15 cellular contexts compared by ENCODE assay signal in genomic region chr19:45860359-45861259, GRCh38. TPM values are rescaled to one million over a fixed set of nuclear protein-coding genes. Genes with fewer than 3 reads are reported as not detected.
DNase-seq lines count a peak whose midpoint lies in the region; ATAC-seq and TF ChIP-seq lines count a peak whose summit lies in the region.
"Had no signal": no experiment of that assay in that cellular context is flagged by ENCODE, and none has a peak within 500 bp of the region (broad histone marks: within the 10 kb centered on the region; RNA-seq: fewer than 3 reads in every experiment).

No MANE protein-coding gene starts in this region.

- DNase-seq in activated T-cell treated with anti-CD3 and anti-CD28 coated beads, Interleukin-2, amount 50 U/mL, for 72 hours: no peak
- no peak for DNase-seq in activated T-cell treated with anti-CD3 and anti-CD28 coated beads, Interleukin-2, amount 50 U/mL, for 1 hour
- peak; percentile 8 for DNase-seq in PC-3
- no peak for DNase-seq in endothelial cell (ENCODE audit: low spot score)
- DNase-seq in stimulated activated effector memory CD8-positive, alpha-beta T cell treated with anti-CD3 and anti-CD28 coated beads, Interleukin-12 subunit alpha, Interleukin-12 subunit beta, amount 100 ng/mL, for 72 hours (ENCODE audit: low spot score in 2 of 2): no peak
- DNase-seq in left ventricle myocardium inferior: no peak
- DNase-seq in HUDEP-2 (lab: John Stamatoyannopoulos, UW; ENCODE audit: unreplicated experiment in 76 of 76): no peak
- no peak for DNase-seq in stimulated activated CD4-positive, alpha-beta T cell treated with anti-CD3 and anti-CD28 coated beads, Interleukin-4, amount 100 ng/mL, for 4 hours
- DNase-seq: adrenal gland; DMS79; NCI-H2081 treated with DMSO at 0.1 percent for 48 hours; stimulated activated CD4-positive, alpha-beta T cell treated with anti-CD3 and anti-CD28 coated beads, Interleukin-1b, Interleukin-23, amount 100 ng/mL, for 48 hours had no signal

- H3K9me3 ChIP-seq in PC-3 (ENCODE audit: low read length): no peaks in the 10 kb centered on the region
- H3K9me3 ChIP-seq in left ventricle myocardium inferior (replicated peaks): no peaks in the 10 kb centered on the region
- H3K9me3 ChIP-seq: adrenal gland had no signal

- H3K9me3 Mint-ChIP-seq in activated T-cell treated with anti-CD3 and anti-CD28 coated beads, Interleukin-2, amount 50 U/mL, for 72 hours: no peaks in the 10 kb centered on the region
- no peaks in the 10 kb centered on the region for H3K9me3 Mint-ChIP-seq in endothelial cell (ENCODE audit: unreplicated experiment)
- H3K9me3 Mint-ChIP-seq in stimulated activated effector memory CD8-positive, alpha-beta T cell treated with anti-CD3 and anti-CD28 coated beads, Interleukin-12 subunit alpha, Interleukin-12 subunit beta, amount 100 ng/mL, for 72 hours: no peaks in the 10 kb centered on the region

- no peaks in the 10 kb centered on the region for H3K9me2 ChIP-seq in PC-3 (replicated peaks; ENCODE audit: low read length)

- H3K4me1 ChIP-seq in PC-3 (ENCODE audit: insufficient read depth, low read length): no peaks in the 10 kb centered on the region
- peaks cover 38% of the 10 kb centered on the region for H3K4me1 ChIP-seq in left ventricle myocardium inferior

- CTCF ChIA-PET in PC-3 (lab: Charles Lee): interaction anchor here (0.7 kb wide), 1 partner anchor 9 kb away, joined by 4 read pairs; no protein-coding TSS in a partner anchor

- peaks cover 20% of the 10 kb centered on the region for H3K27me3 Mint-ChIP-seq in activated T-cell treated with anti-CD3 and anti-CD28 coated beads, Interleukin-2, amount 50 U/mL, for 72 hours (ENCODE audit: low read depth)
- peaks cover 7% of the 10 kb centered on the region for H3K27me3 Mint-ChIP-seq in endothelial cell (ENCODE audit: unreplicated experiment)

- H3K4me2 ChIP-seq in PC-3 (ENCODE audit: low read length): no peak overlapping the region

- POLR2A ChIA-PET in PC-3 (lab: Charles Lee; ENCODE audit: unreplicated experiment): no interaction called here

- H3K4me1 Mint-ChIP-seq in activated T-cell treated with anti-CD3 and anti-CD28 coated beads, Interleukin-2, amount 50 U/mL, for 72 hours (ENCODE audit: low read depth): peaks cover 50% of the 10 kb centered on the region
- H3K4me1 Mint-ChIP-seq in endothelial cell (ENCODE audit: unreplicated experiment): peaks cover 14% of the 10 kb centered on the region
- H3K4me1 Mint-ChIP-seq in stimulated activated effector memory CD8-positive, alpha-beta T cell treated with anti-CD3 and anti-CD28 coated beads, Interleukin-12 subunit alpha, Interleukin-12 subunit beta, amount 100 ng/mL, for 72 hours: peaks cover 47% of the 10 kb centered on the region

- intact Hi-C loops in PC-3 (cut with micrococcal nuclease) (no loop called here), left ventricle myocardium inferior (cut with micrococcal nuclease) (no loop called here)

- H3K36me3 Mint-ChIP-seq in activated T-cell treated with anti-CD3 and anti-CD28 coated beads, Interleukin-2, amount 50 U/mL, for 72 hours (ENCODE audit: insufficient read depth in 2 of 2): peaks cover 9 to 17% of the 10 kb centered on the region in 2 donors
- peaks cover 16% of the 10 kb centered on the region for H3K36me3 Mint-ChIP-seq in endothelial cell (ENCODE audit: low read depth, unreplicated experiment)
- H3K36me3 Mint-ChIP-seq in stimulated activated effector memory CD8-positive, alpha-beta T cell treated with anti-CD3 and anti-CD28 coated beads, Interleukin-12 subunit alpha, Interleukin-12 subunit beta, amount 100 ng/mL, for 72 hours: peaks cover 84% of the 10 kb centered on the region

- H3K27me3 ChIP-seq in PC-3 (ENCODE audit: low read length) (peaks cover 13% of the 10 kb centered on the region), left ventricle myocardium inferior (ENCODE audit: low read depth) (peaks cover 22% of the 10 kb centered on the region)

- peaks cover 2% of the 10 kb centered on the region; the same call in 1 of the 2 replicates for H3K36me3 ChIP-seq in PC-3 (ENCODE audit: low read depth, low read length)
- peaks cover 34% of the 10 kb centered on the region for H3K36me3 ChIP-seq in left ventricle myocardium inferior

- H3K4me3 ChIP-seq in PC-3 (ENCODE audit: low read length): no peak overlapping the region
- H3K4me3 ChIP-seq in left ventricle myocardium inferior: no peak overlapping the region
- H3K4me3 ChIP-seq: adrenal gland had no signal

- no peak overlapping the region for H2AFZ ChIP-seq in PC-3 (ENCODE audit: low read length)

- no peak overlapping the region for H3K9ac ChIP-seq in PC-3 (ENCODE audit: low read length)

- TF ChIP-seq CTCF in PC-3 (conservative IDR thresholded peaks at IDR 0.05; ENCODE audit: low read depth, low read length): no peak
- TF ChIP-seq CTCF in endothelial cell (IDR thresholded peaks at IDR 0.05; ENCODE audit: unreplicated experiment): no peak
- TF ChIP-seq CTCF in left ventricle myocardium inferior (IDR thresholded peaks at IDR 0.05; ENCODE audit: borderline replicate concordance): no peak

- BruUV-seq in PC-3 (replicated peaks; lab: Mats Ljungman, UMichigan): no TSS peak

- ATAC-seq in activated T-cell treated with anti-CD3 and anti-CD28 coated beads, Interleukin-2, amount 50 U/mL, for 72 hours (replicated peaks in 1 of 2): no peak
- no peak for ATAC-seq in PC-3
- no peak for ATAC-seq in stimulated activated effector memory CD8-positive, alpha-beta T cell treated with anti-CD3 and anti-CD28 coated beads, Interleukin-12 subunit alpha, Interleukin-12 subunit beta, amount 100 ng/mL, for 72 hours
- ATAC-seq: SK-N-SH treated with all-trans-retinoic acid at 6 μM for 48 hours had no signal

- H3K79me2 ChIP-seq in PC-3 (ENCODE audit: low read length): peaks cover 29% of the 10 kb centered on the region

- H3K27ac ChIP-seq in PC-3 (ENCODE audit: low read length) (no peak overlapping the region), left ventricle myocardium inferior (replicated peaks) (no peak overlapping the region)
- H3K27ac ChIP-seq: adrenal gland had no signal

- no peaks in the 10 kb centered on the region for H4K20me1 ChIP-seq in PC-3 (ENCODE audit: low read length)

- H3K4me3 Mint-ChIP-seq in activated T-cell treated with anti-CD3 and anti-CD28 coated beads, Interleukin-2, amount 50 U/mL, for 72 hours: peak overlapping the region; percentile 41 to 99
- H3K4me3 Mint-ChIP-seq in endothelial cell (ENCODE audit: unreplicated experiment): peak overlapping the region; percentile 34
- H3K4me3 Mint-ChIP-seq in stimulated activated effector memory CD8-positive, alpha-beta T cell treated with anti-CD3 and anti-CD28 coated beads, Interleukin-12 subunit alpha, Interleukin-12 subunit beta, amount 100 ng/mL, for 72 hours: peak overlapping the region; percentile 94

- peak overlapping the region; percentile 80 for H3K27ac Mint-ChIP-seq in activated T-cell treated with anti-CD3 and anti-CD28 coated beads, Interleukin-2, amount 50 U/mL, for 72 hours
- no peak overlapping the region for H3K27ac Mint-ChIP-seq in endothelial cell (ENCODE audit: unreplicated experiment)
- H3K27ac Mint-ChIP-seq in stimulated activated effector memory CD8-positive, alpha-beta T cell treated with anti-CD3 and anti-CD28 coated beads, Interleukin-12 subunit alpha, Interleukin-12 subunit beta, amount 100 ng/mL, for 72 hours: no peak overlapping the region

- H3F3A ChIP-seq in PC-3 (ENCODE audit: low read length, unreplicated experiment): no peaks in the 10 kb centered on the region

RNA-seq across cellular contexts. Expression of gene SYMPK, which starts 2.3 kb away (rescaled TPM):
- 100 to 1,000 TPM in 1 of 2 donors, 10 to 100 TPM in 1; 95.5 to 112 TPM for total RNA-seq in activated T-cell treated with anti-CD3 and anti-CD28 coated beads, Interleukin-2, amount 50 U/mL, for 72 hours
- total RNA-seq in PC-3 (2014; rRNA removed): 36.6 and 67.3 TPM in 2 replicates
- total RNA-seq in endothelial cell (ENCODE audit: unreplicated experiment): 70.7 TPM
- 35.9 TPM for total RNA-seq in left ventricle myocardium inferior

RNA-seq across cellular contexts. Expression of gene FOXA3, which starts 3.5 kb away (rescaled TPM):
- 1 to 10 TPM in 1 of 2 donors, under 1 TPM in 1; 0.88 to 1.6 TPM for total RNA-seq in activated T-cell treated with anti-CD3 and anti-CD28 coated beads, Interleukin-2, amount 50 U/mL, for 72 hours
- total RNA-seq in PC-3 (2014; rRNA removed) (0.33 and 0.40 TPM in 2 replicates), endothelial cell (ENCODE audit: unreplicated experiment) (1.1 TPM), left ventricle myocardium inferior (not detected)
- total RNA-seq: adrenal gland, mesenteric fat pad, pulmonary artery endothelial cell had no signal

RNA-seq across cellular contexts. Expression of gene IRF2BP1, which starts 25.3 kb away (rescaled TPM):
- 10 to 100 TPM; 16.3 to 19.9 TPM for total RNA-seq in activated T-cell treated with anti-CD3 and anti-CD28 coated beads, Interleukin-2, amount 50 U/mL, for 72 hours
- 31.5 and 38.6 TPM in 2 replicates for total RNA-seq in PC-3 (2014; rRNA removed)
- 17.6 TPM for total RNA-seq in endothelial cell (ENCODE audit: unreplicated experiment)
- 18.5 TPM for total RNA-seq in left ventricle myocardium inferior

RNA-seq across cellular contexts. Expression of gene MYPOP, which starts 41.8 kb away (rescaled TPM):
- total RNA-seq in activated T-cell treated with anti-CD3 and anti-CD28 coated beads, Interleukin-2, amount 50 U/mL, for 72 hours: 10 to 100 TPM in 1 of 2 donors, 1 to 10 TPM in 1; 9.2 to 10.9 TPM
- total RNA-seq in PC-3 (2014; rRNA removed): 5.4 and 12.0 TPM in 2 replicates
- total RNA-seq in endothelial cell (ENCODE audit: unreplicated experiment): 9.0 TPM
- 16.2 TPM for total RNA-seq in left ventricle myocardium inferior

RNA-seq across cellular contexts. Expression of gene RSPH6A, which starts 45.5 kb away (rescaled TPM):
- total RNA-seq in activated T-cell treated with anti-CD3 and anti-CD28 coated beads, Interleukin-2, amount 50 U/mL, for 72 hours: under 1 TPM; 0.43 to 0.60 TPM
- total RNA-seq in PC-3 (2014; rRNA removed) (0.12 TPM in 1 of 2 replicates, not detected in the other), endothelial cell (ENCODE audit: unreplicated experiment) (0.28 TPM), left ventricle myocardium inferior (not detected)
- total RNA-seq: mesenteric fat pad had no signal

Comparison
In these comparisons a context has a peak if more than half of its experiments do, and no peak if none do; other contexts are left out.
1. H3K4me3 Mint-ChIP-seq: peak in every context shown above with its lines; median percentile 94 in stimulated activated effector memory CD8-positive, alpha-beta T cell treated with anti-CD3 and anti-CD28 coated beads, Interleukin-12 subunit alpha, Interleukin-12 subunit beta, amount 100 ng/mL, for 72 hours; 70 in activated T-cell treated with anti-CD3 and anti-CD28 coated beads, Interleukin-2, amount 50 U/mL, for 72 hours; 34 in endothelial cell.